In the genomic region with DNA sequence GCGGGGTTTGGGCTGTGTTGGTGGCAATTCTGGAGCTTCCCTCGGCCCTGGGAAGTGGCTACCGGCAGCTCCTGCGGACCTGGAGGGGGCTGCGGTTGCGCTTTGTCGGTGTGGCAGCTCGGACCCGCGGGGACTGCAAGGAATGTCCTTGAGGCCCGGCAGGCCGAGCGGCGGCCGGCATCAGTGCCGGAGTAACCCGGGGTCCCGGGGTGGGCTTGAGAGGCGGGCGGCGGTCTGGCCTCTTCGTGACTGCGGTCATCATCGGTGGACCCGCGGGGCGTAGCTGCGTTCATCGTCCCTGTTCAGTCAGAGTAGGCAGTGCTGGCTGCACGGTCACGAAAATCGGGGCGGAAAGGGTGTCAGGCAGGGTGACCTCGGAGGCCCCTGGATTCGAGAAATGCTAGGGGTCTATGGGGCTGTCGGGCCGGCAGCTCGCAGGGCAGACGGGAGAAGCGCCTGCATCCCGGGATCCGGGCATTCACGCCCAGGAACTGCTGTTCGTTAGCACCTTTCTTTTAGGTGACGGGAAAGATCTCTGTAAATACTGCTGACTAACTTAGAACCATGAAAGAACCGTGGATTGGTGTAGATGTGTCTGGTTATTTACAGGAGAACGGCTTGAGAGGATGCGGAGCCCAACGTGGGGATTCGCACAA, we compare ENCODE assay signal across 1 cellular context.
TF ChIP-seq lines count a peak whose summit lies in the region.

No MANE protein-coding gene starts in this region.

TF ChIP-seq in K562, 482 proteins besides CTCF, POLR2A, EP300 and RAD21 (continued from another document):
- TF ChIP-seq ZSCAN32 (CRISPR knock-in tag; IDR thresholded peaks at IDR 0.05) (no peak), GABPA (tag; conservative IDR thresholded peaks at IDR 0.05; ENCODE audit: low read depth) (peak; percentile 11; the same call in 1 of the 2 replicates), CREM (IDR thresholded peaks at IDR 0.05; ENCODE audit: low read depth) (peak; percentile 9; the same call in 1 of the 2 replicates), PCBP2 (IDR thresholded peaks at IDR 0.05; ENCODE audit: low read depth, low read length, poor library complexity, severe bottlenecking) (no peak), FIP1L1 (IDR thresholded peaks at IDR 0.05; ENCODE audit: low read depth, low read length, poor library complexity, severe bottlenecking) (peak; percentile 31), RBBP5 (IDR thresholded peaks at IDR 0.05; ENCODE audit: borderline replicate concordance, insufficient read depth, low read length, poor library complexity, severe bottlenecking) (peak; percentile 76), PHF8 (IDR thresholded peaks at IDR 0.05; ENCODE audit: borderline replicate concordance, low read length) (peak; percentile 43; the same call in 1 of the 2 replicates)
- TF ChIP-seq, protein P1, sequence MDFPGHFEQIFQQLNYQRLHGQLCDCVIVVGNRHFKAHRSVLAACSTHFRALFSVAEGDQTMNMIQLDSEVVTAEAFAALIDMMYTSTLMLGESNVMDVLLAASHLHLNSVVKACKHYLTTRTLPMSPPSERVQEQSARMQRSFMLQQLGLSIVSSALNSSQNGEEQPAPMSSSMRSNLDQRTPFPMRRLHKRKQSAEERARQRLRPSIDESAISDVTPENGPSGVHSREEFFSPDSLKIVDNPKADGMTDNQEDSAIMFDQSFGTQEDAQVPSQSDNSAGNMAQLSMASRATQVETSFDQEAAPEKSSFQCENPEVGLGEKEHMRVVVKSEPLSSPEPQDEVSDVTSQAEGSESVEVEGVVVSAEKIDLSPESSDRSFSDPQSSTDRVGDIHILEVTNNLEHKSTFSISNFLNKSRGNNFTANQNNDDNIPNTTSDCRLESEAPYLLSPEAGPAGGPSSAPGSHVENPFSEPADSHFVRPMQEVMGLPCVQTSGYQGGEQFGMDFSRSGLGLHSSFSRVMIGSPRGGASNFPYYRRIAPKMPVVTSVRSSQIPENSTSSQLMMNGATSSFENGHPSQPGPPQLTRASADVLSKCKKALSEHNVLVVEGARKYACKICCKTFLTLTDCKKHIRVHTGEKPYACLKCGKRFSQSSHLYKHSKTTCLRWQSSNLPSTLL (IDR thresholded peaks at IDR 0.05): no peak
- TF ChIP-seq, protein P2, sequence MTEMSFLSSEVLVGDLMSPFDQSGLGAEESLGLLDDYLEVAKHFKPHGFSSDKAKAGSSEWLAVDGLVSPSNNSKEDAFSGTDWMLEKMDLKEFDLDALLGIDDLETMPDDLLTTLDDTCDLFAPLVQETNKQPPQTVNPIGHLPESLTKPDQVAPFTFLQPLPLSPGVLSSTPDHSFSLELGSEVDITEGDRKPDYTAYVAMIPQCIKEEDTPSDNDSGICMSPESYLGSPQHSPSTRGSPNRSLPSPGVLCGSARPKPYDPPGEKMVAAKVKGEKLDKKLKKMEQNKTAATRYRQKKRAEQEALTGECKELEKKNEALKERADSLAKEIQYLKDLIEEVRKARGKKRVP (CRISPR knock-in tag; IDR thresholded peaks at IDR 0.05): no peak
